3 cellular contexts compared by ENCODE assay signal in genomic region chr5:175593794-175594193, GRCh38.
"Had no signal": no experiment of that assay in that cellular context is flagged by ENCODE, and none has a peak within 500 bp of the region (broad histone marks: within the 10 kb centered on the region; RNA-seq: fewer than 3 reads in every experiment).

No MANE protein-coding gene starts in this region.

- DNase-seq: H9, HCEC 1CT, HFFc6 had no signal
